10 cellular contexts compared by ENCODE assay signal in genomic region chr7:44463169-44463808, GRCh38. TPM values are rescaled to one million over a fixed set of nuclear protein-coding genes. Genes with fewer than 3 reads are reported as not detected.
DNase-seq lines count a peak whose midpoint lies in the region; ATAC-seq, FAIRE-seq and TF ChIP-seq lines count a peak whose summit lies in the region.
"Had no signal": no experiment of that assay in that cellular context is flagged by ENCODE, and none has a peak within 500 bp of the region (broad histone marks: within the 10 kb centered on the region; RNA-seq: fewer than 3 reads in every experiment).

No MANE protein-coding gene starts in this region.

- peaks cover 88% of the 10 kb centered on the region for H3K79me2 ChIP-seq in PC-9 (ENCODE audit: low read depth)

- H3K4me2 ChIP-seq in A549 (no peak overlapping the region), PC-9 (no peak overlapping the region)

- DNase-seq in A549 (ENCODE audit: low read depth in 1 of 2, low spot score in 1 of 2) = peak; percentile 14 to 16
- DNase-seq in GM10248 (ENCODE audit: extremely low spot score) = no peak
- no peak for DNase-seq in PC-9
- peak; percentile 15 to 30 for DNase-seq in erythroblast (lab: John Stamatoyannopoulos, UW)
- DNase-seq in NCI-H2029 (lab: John Stamatoyannopoulos, UW) = no peak
- DNase-seq: activated CD4-positive, alpha-beta T cell treated with anti-CD3 and anti-CD28 coated beads for 48 hours; NCI-H446 had no signal

- peaks cover 33% of the 10 kb centered on the region for H3K36me3 ChIP-seq in PC-9 (ENCODE audit: low read depth)

- H3K27ac ChIP-seq in A549 (no peak overlapping the region), PC-9 (no peak overlapping the region)

- H3K4me3 ChIP-seq in A549 (no peak overlapping the region), PC-9 (no peak overlapping the region)

- peak in 1 of 2 experiments; percentile 66; a peak in 2 of 6 replicates for ATAC-seq in A549
- ATAC-seq in GM18858 (IDR thresholded peaks at IDR 0.05; ENCODE audit: unreplicated experiment) = no peak
- ATAC-seq in HG02623 (IDR thresholded peaks at IDR 0.05; ENCODE audit: unreplicated experiment) = no peak
- ATAC-seq in HG02840 (IDR thresholded peaks at IDR 0.05; ENCODE audit: low FRiP score, unreplicated experiment) = no peak

- no peaks in the 10 kb centered on the region for H3K9me2 ChIP-seq in PC-9 (ENCODE audit: insufficient read depth)

- CTCF ChIA-PET in A549 (lab: Yijun Ruan, JAX) (interaction anchor here (0.7 to 1.7 kb wide), 5 partner anchors 12 to 222 kb away, joined by 3 to 10 read pairs (median 4); no protein-coding TSS in a partner anchor), GM10248 (lab: Yijun Ruan, JAX) (interaction anchor here (0.6 to 3.1 kb wide), 8 partner anchors 11 to 222 kb away, joined by 3 to 18 read pairs (median 3); no protein-coding TSS in a partner anchor), PC-9 (lab: Charles Lee) (no interaction called here)

- 91% methylated on average over 1 of the region's 1 CpG for WGBS in A549 (ENCODE audit: missing lambda C conversion rate)

- no TSS peak for BruUV-seq in PC-9 (replicated peaks; lab: Mats Ljungman, UMichigan)

- peaks cover 3% of the 10 kb centered on the region; the same call in 1 of the 2 replicates for H3F3A ChIP-seq in PC-9 (ENCODE audit: insufficient read depth, low read depth)

- no peak for TF ChIP-seq RAD21 in A549 (conservative IDR thresholded peaks at IDR 0.05 in 1 of 2, IDR thresholded peaks at IDR 0.05 in 1 of 2)

- H3K9me3 ChIP-seq in A549 (no peaks in the 10 kb centered on the region), PC-9 (ENCODE audit: insufficient read depth, low read depth) (no peaks in the 10 kb centered on the region)

- no peak for TF ChIP-seq EP300 in A549 (IDR thresholded peaks at IDR 0.05)

- H4K20me1 ChIP-seq in PC-9 (ENCODE audit: insufficient read depth) = peaks cover 71% of the 10 kb centered on the region

- TF ChIP-seq CTCF in A549 (IDR thresholded peaks at IDR 0.05) = 0 out of 3 replicates have a peak, but pooled peaks have one; percentile 5
- peak; percentile 7 for TF ChIP-seq CTCF in GM10248 (IDR thresholded peaks at IDR 0.05; ENCODE audit: control extremely low read depth, extremely low read depth, low read depth, missing control alignments)
- TF ChIP-seq CTCF in PC-9 (conservative IDR thresholded peaks at IDR 0.05) = peak; percentile 70

- no peaks in the 10 kb centered on the region for H3K4me1 ChIP-seq in A549
- H3K4me1 ChIP-seq in PC-9 (replicated peaks; ENCODE audit: insufficient read depth) = no peaks in the 10 kb centered on the region

- POLR2A ChIA-PET in A549 (lab: Yijun Ruan, JAX) (no interaction called here), GM10248 (lab: Yijun Ruan, JAX) (interaction anchor here (0.5 kb wide), 1 partner anchor 562 kb away, joined by 5 read pairs; no protein-coding TSS in a partner anchor), PC-9 (lab: Charles Lee; ENCODE audit: unreplicated experiment) (no interaction called here)

- no peak overlapping the region for H2AFZ ChIP-seq in PC-9

- TF ChIP-seq POLR2A in A549 (IDR thresholded peaks at IDR 0.05; ENCODE audit: low read length) (no peak), erythroblast (IDR thresholded peaks at IDR 0.05; ENCODE audit: low read length) (no peak)

- intact Hi-C loops in PC-9 (cut with micrococcal nuclease; ENCODE audit: unreplicated experiment) = no loop called here

- FAIRE-seq in A549 (lab: Jason Lieb, UNC) = no peak

- no peaks in the 10 kb centered on the region for H3K27me3 ChIP-seq in PC-9 (ENCODE audit: insufficient read depth, low read depth)

TF ChIP-seq in A549, 52 proteins besides CTCF, POLR2A, EP300 and RAD21:
- TF ChIP-seq CHD2 (IDR thresholded peaks at IDR 0.05; ENCODE audit: low read length, partially characterized antibody) = no peak
- no peak for TF ChIP-seq MAFK (IDR thresholded peaks at IDR 0.05; ENCODE audit: partially characterized antibody)
TF ChIP-seq in A549: peak in this region for 0.

RNA-seq across cellular contexts. Expression of gene NUDCD3, which starts 27.2 kb away (rescaled TPM):
- 66.3 and 84.2 TPM in 2 replicates for polyA plus RNA-seq in A549 (2011; rRNA removed)
- 30.0 and 34.8 TPM in 2 replicates for polyA plus RNA-seq in A549 (2012; cell fraction: cytosol; rRNA removed)
- 54.8 and 84.9 TPM in 2 replicates for polyA plus RNA-seq in A549 (2012; cell fraction: nucleus; rRNA removed)
- polyA plus RNA-seq in A549 (2017; fragmentation: RNase III; extraction: RNeasy Plus Mini Kit Qiagen cat#74134 plus additional on column Dnase treatment) = 41.7 to 44.3 TPM (median 42.8 TPM) in 3 replicates
- 68.5 and 70.6 TPM in 2 replicates for polyA minus RNA-seq in A549 (2011; rRNA and poly(A)+ RNA removed)
- 149 and 158 TPM in 2 replicates for total RNA-seq in PC-9 (2021)

Comparison
In these comparisons a context has a peak if more than half of its experiments do, and no peak if none do; other contexts are left out.
1. DNase-seq: peak in A549 (2 of 2) and erythroblast (2 of 2); none in GM10248 (single experiment), PC-9 (0 of 2) and NCI-H2029 (single experiment).
2. CTCF ChIP-seq: peak in every context shown above with its lines; median percentile 70 in PC-9; 7 in GM10248; 5 in A549.